Comparison of ENCODE assay signal across 36 cellular contexts in genomic region chr22:35533365-35534029, GRCh38. TPM values are rescaled to one million over a fixed set of nuclear protein-coding genes. Genes with fewer than 3 reads are reported as not detected.
"Had no signal": no experiment of that assay in that cellular context is flagged by ENCODE, and none has a peak within 500 bp of the region (broad histone marks: within the 10 kb centered on the region; RNA-seq: fewer than 3 reads in every experiment).

No MANE protein-coding gene starts in this region.

- H3K4me3 Mint-ChIP-seq: activated naive CD4-positive, alpha-beta T cell treated with anti-CD3 and anti-CD28 coated beads for 36 hours; activated naive CD8-positive, alpha-beta T cell treated with anti-CD3 and anti-CD28 coated beads for 36 hours; activated T-helper 1 cell treated with anti-CD3 and anti-CD28 coated beads, Interleukin-12 subunit alpha, Interleukin-12 subunit beta, Interleukin-2, Interleukin-4 antibody, amounts not matched to agents 30 ng/mL and 10 ng/mL and 1 ng/mL, durations not matched to agents 14 hours and 24 hours and 36 hours; mesothelial cell of epicardium; naive B cell; nephron progenitor cell; stimulated activated naive B cell treated with anti-CD40 and anti-IgM and Interleukin-4, amounts not matched to agents 10 μg/mL and 1 μg/mL and 100 μg/mL, for 72 hours had no signal

- H3K36me3 ChIP-seq: adrenal gland, ascending aorta, brain microvascular endothelial cell, pancreas, prostate gland, stomach, thyroid gland, upper lobe of left lung, WERI-Rb-1 had no signal

- H3K4me1 ChIP-seq: pancreas, prostate gland, thyroid gland had no signal

- H3K9me3 ChIP-seq: adrenal gland, ascending aorta, pancreas, prostate gland, thyroid gland, upper lobe of left lung had no signal

- H3K36me3 Mint-ChIP-seq: activated naive CD8-positive, alpha-beta T cell treated with anti-CD3 and anti-CD28 coated beads for 36 hours; mesothelial cell of epicardium had no signal

- DNase-seq: activated CD4-positive, alpha-beta T cell treated with anti-CD3 and anti-CD28 coated beads for 48 hours; activated CD4-positive, alpha-beta T cell treated with anti-CD3 and anti-CD28 coated beads, Interleukin-2, amount 50 U/mL, for 48 hours; activated CD8-positive, alpha-beta memory T cell treated with anti-CD3 and anti-CD28 coated beads for 24 hours; activated effector memory CD4-positive, alpha-beta T cell treated with anti-CD3 and anti-CD28 coated beads, Interleukin-2, amount 50 U/mL, for 16 hours; activated naive CD4-positive, alpha-beta T cell treated with anti-CD3 and anti-CD28 coated beads for 36 hours; activated naive CD8-positive, alpha-beta T cell treated with anti-CD3 and anti-CD28 coated beads for 36 hours; adrenal gland; brain microvascular endothelial cell; head of caudate nucleus; hippocampal formation; left cardiac atrium; left ventricle myocardium superior; naive B cell; nephron progenitor cell; pancreas; retina; stimulated activated CD4-positive, alpha-beta T cell treated with anti-CD3 and anti-CD28 coated beads, Interleukin-1b, Interleukin-23, amount 100 ng/mL, for 48 hours; stimulated activated CD4-positive, alpha-beta T cell treated with anti-CD3 and anti-CD28 coated beads, Interleukin-4, amount 100 ng/mL, for 4 hours; stimulated activated CD8-positive, alpha-beta memory T cell treated with anti-CD3 and anti-CD28 coated beads, Interleukin-4, amount 100 ng/mL, for 48 hours; stimulated activated naive B cell treated with anti-CD40 and anti-IgM and Interleukin-4, amounts not matched to agents 10 μg/mL and 1 μg/mL and 100 μg/mL, for 72 hours; stomach; T-helper 9 cell; thyroid gland; upper lobe of left lung; WERI-Rb-1 had no signal

- ATAC-seq: activated CD4-positive, CD25-positive, alpha-beta regulatory T cell treated with anti-CD3 and anti-CD28 coated beads, Interleukin-2, amount 50 U/mL, for 24 hours; left cardiac atrium; left ventricle myocardium superior; pancreas had no signal

- H3K4me1 Mint-ChIP-seq: mesothelial cell of epicardium had no signal

- H3K27ac Mint-ChIP-seq: activated naive CD4-positive, alpha-beta T cell treated with anti-CD3 and anti-CD28 coated beads for 36 hours; activated naive CD8-positive, alpha-beta T cell treated with anti-CD3 and anti-CD28 coated beads for 36 hours; activated T-helper 1 cell treated with anti-CD3 and anti-CD28 coated beads, Interleukin-12 subunit alpha, Interleukin-12 subunit beta, Interleukin-2, Interleukin-4 antibody, amounts not matched to agents 30 ng/mL and 10 ng/mL and 1 ng/mL, durations not matched to agents 14 hours and 24 hours and 36 hours; mesothelial cell of epicardium; naive B cell; nephron progenitor cell; stimulated activated naive B cell treated with anti-CD40 and anti-IgM and Interleukin-4, amounts not matched to agents 10 μg/mL and 1 μg/mL and 100 μg/mL, for 72 hours had no signal

- H3K4me3 ChIP-seq: adrenal gland, ascending aorta, pancreas, prostate gland, smooth muscle cell, stomach, thyroid gland, upper lobe of left lung had no signal

- H3K9me3 Mint-ChIP-seq: activated T-helper 1 cell treated with anti-CD3 and anti-CD28 coated beads, Interleukin-12 subunit alpha, Interleukin-12 subunit beta, Interleukin-2, Interleukin-4 antibody, amounts not matched to agents 30 ng/mL and 10 ng/mL and 1 ng/mL, durations not matched to agents 14 hours and 24 hours and 36 hours had no signal

- H3K27me3 ChIP-seq: adrenal gland, ascending aorta, brain microvascular endothelial cell, pancreas, stomach, thyroid gland, upper lobe of left lung had no signal

- FAIRE-seq: endothelial cell of umbilical vein, keratinocyte, pancreas had no signal

- H3K4me2 ChIP-seq: smooth muscle cell had no signal

- H3K27me3 Mint-ChIP-seq: activated naive CD8-positive, alpha-beta T cell treated with anti-CD3 and anti-CD28 coated beads for 36 hours had no signal

- H3K27ac ChIP-seq: adrenal gland, ascending aorta, brain microvascular endothelial cell, pancreas, prostate gland, stomach, thyroid gland, upper lobe of left lung, WERI-Rb-1 had no signal

RNA-seq across cellular contexts. Expression of gene RASD2, which starts 7.1 kb away (rescaled TPM):
- total RNA-seq: activated naive CD4-positive, alpha-beta T cell treated with anti-CD3 and anti-CD28 coated beads for 36 hours; activated T-helper 1 cell treated with anti-CD3 and anti-CD28 coated beads, Interleukin-12 subunit alpha, Interleukin-12 subunit beta, Interleukin-2, Interleukin-4 antibody, amounts not matched to agents 30 ng/mL and 10 ng/mL and 1 ng/mL, durations not matched to agents 14 hours and 24 hours and 36 hours; endothelial cell of umbilical vein; fibroblast of villous mesenchyme; lung microvascular endothelial cell; mesothelial cell of epicardium; T-helper 1 cell treated with Interleukin-12 subunit alpha and Interleukin-12 subunit beta and Interleukin-4 antibody, amounts not matched to agents 30 ng/mL and 1 ng/mL, for 36 hours had no signal
- polyA plus RNA-seq: endothelial cell of umbilical vein, smooth muscle cell had no signal
